11 cellular contexts compared by ENCODE assay signal in genomic region chr13:50170447-50171037, GRCh38.
DNase-seq lines count a peak whose midpoint lies in the region; ATAC-seq, FAIRE-seq and TF ChIP-seq lines count a peak whose summit lies in the region.
"Had no signal": no experiment of that assay in that cellular context is flagged by ENCODE, and none has a peak within 500 bp of the region (broad histone marks: within the 10 kb centered on the region; RNA-seq: fewer than 3 reads in every experiment).

No MANE protein-coding gene starts in this region.

- H3K9me3 ChIP-seq in osteoblast (ENCODE audit: low read depth, low read length) (no peaks in the 10 kb centered on the region), MG63 (no peaks in the 10 kb centered on the region)

- no peak overlapping the region for H3K27ac ChIP-seq in C4-2B
- H3K27ac ChIP-seq in osteoblast (ENCODE audit: low read depth, low read length), result no peak overlapping the region

- H3K36me3 ChIP-seq in osteoblast (ENCODE audit: insufficient read depth, low read length) (no peaks in the 10 kb centered on the region), MG63 (no peaks in the 10 kb centered on the region)

- no peaks in the 10 kb centered on the region for H3K79me2 ChIP-seq in osteoblast (ENCODE audit: insufficient read depth, low read length)

- H3K4me3 ChIP-seq in choroid plexus epithelial cell (ENCODE audit: low read depth, low read length), result no peak overlapping the region
- no peak overlapping the region for H3K4me3 ChIP-seq in osteoblast (ENCODE audit: insufficient read depth, low read length)
- no peak overlapping the region for H3K4me3 ChIP-seq in MG63

- no peaks in the 10 kb centered on the region for H3K27me3 ChIP-seq in osteoblast (ENCODE audit: insufficient read depth, low read length)
- H3K27me3 ChIP-seq in MG63, result no peaks in the 10 kb centered on the region

- H2AFZ ChIP-seq in osteoblast (ENCODE audit: low read length), result no peak overlapping the region

- DNase-seq in NCI-H446 treated with DMSO at 0.1 percent for 48 hours (lab: John Stamatoyannopoulos, UW) (peak; percentile 13), choroid plexus epithelial cell (ENCODE audit: low read depth) (peak; percentile 62), osteoblast (ENCODE audit: insufficient read length, low spot score, missing footprints) (peak; percentile 67), H54 (ENCODE audit: insufficient read length, low spot score) (no peak), MG63 (no peak)
- DNase-seq: stimulated activated CD4-positive, alpha-beta T cell treated with anti-CD3 and anti-CD28 coated beads, Interleukin-4, amount 100 ng/mL, for 24 hours; T-helper 9 cell had no signal

- no peak for FAIRE-seq in H54 (lab: Jason Lieb, UNC)
- FAIRE-seq: colon had no signal

- peaks cover 3% of the 10 kb centered on the region for H3K4me1 ChIP-seq in osteoblast (ENCODE audit: insufficient read depth, low read length)

- H3K4me2 ChIP-seq in osteoblast (ENCODE audit: insufficient read depth, low read length), result no peak overlapping the region

- TF ChIP-seq CTCF in C4-2B (conservative IDR thresholded peaks at IDR 0.05) (peak; percentile 61), choroid plexus epithelial cell (conservative IDR thresholded peaks at IDR 0.05; ENCODE audit: low read depth, low read length) (peak; percentile 57), osteoblast (IDR thresholded peaks at IDR 0.05; ENCODE audit: extremely low read depth, low read depth, low read length) (peak; percentile 47)

- ATAC-seq in HG03095 (IDR thresholded peaks at IDR 0.05; ENCODE audit: unreplicated experiment) (no peak), GM21367 (IDR thresholded peaks at IDR 0.05; ENCODE audit: unreplicated experiment) (no peak)

- no peak for TF ChIP-seq POLR2A in H54 (IDR thresholded peaks at IDR 0.05; ENCODE audit: low read depth, low read length)

- no peaks in the 10 kb centered on the region for H4K20me1 ChIP-seq in osteoblast (ENCODE audit: insufficient read depth, low read length)

Comparison
In these comparisons a context has a peak if more than half of its experiments do, and no peak if none do; other contexts are left out.
1. DNase-seq: peak in NCI-H446 treated with DMSO at 0.1 percent for 48 hours (single experiment), choroid plexus epithelial cell (single experiment) and osteoblast (single experiment); none in H54 (single experiment) and MG63 (single experiment).
2. Peak in every context shown above with its lines, with median percentiles within 50 percentile points of each other: CTCF ChIP-seq.